Comparison of ENCODE assay signal across 1 cellular context in genomic region chr16:86033016-86033474, GRCh38.
TF ChIP-seq lines count a peak whose summit lies in the region.

No MANE protein-coding gene starts in this region.

TF ChIP-seq in SK-N-SH, 30 proteins besides CTCF, POLR2A, EP300 and RAD21 (continued from another document):
- TF ChIP-seq RXRA (IDR thresholded peaks at IDR 0.05; ENCODE audit: borderline replicate concordance, low read depth) (no peak), IRF3 (IDR thresholded peaks at IDR 0.05; ENCODE audit: low read depth, low read length) (no peak), TAF1 (IDR thresholded peaks at IDR 0.05; ENCODE audit: borderline replicate concordance, low read depth, low read length) (no peak), POLR2AphosphoS5 (IDR thresholded peaks at IDR 0.05; ENCODE audit: low read depth, low read length) (no peak)
- TF ChIP-seq, protein P1, sequence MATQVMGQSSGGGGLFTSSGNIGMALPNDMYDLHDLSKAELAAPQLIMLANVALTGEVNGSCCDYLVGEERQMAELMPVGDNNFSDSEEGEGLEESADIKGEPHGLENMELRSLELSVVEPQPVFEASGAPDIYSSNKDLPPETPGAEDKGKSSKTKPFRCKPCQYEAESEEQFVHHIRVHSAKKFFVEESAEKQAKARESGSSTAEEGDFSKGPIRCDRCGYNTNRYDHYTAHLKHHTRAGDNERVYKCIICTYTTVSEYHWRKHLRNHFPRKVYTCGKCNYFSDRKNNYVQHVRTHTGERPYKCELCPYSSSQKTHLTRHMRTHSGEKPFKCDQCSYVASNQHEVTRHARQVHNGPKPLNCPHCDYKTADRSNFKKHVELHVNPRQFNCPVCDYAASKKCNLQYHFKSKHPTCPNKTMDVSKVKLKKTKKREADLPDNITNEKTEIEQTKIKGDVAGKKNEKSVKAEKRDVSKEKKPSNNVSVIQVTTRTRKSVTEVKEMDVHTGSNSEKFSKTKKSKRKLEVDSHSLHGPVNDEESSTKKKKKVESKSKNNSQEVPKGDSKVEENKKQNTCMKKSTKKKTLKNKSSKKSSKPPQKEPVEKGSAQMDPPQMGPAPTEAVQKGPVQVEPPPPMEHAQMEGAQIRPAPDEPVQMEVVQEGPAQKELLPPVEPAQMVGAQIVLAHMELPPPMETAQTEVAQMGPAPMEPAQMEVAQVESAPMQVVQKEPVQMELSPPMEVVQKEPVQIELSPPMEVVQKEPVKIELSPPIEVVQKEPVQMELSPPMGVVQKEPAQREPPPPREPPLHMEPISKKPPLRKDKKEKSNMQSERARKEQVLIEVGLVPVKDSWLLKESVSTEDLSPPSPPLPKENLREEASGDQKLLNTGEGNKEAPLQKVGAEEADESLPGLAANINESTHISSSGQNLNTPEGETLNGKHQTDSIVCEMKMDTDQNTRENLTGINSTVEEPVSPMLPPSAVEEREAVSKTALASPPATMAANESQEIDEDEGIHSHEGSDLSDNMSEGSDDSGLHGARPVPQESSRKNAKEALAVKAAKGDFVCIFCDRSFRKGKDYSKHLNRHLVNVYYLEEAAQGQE (IDR thresholded peaks at IDR 0.05; ENCODE audit: low read depth, low read length): no peak
TF ChIP-seq in SK-N-SH: peak in this region for 0.
